In the genomic region with DNA sequence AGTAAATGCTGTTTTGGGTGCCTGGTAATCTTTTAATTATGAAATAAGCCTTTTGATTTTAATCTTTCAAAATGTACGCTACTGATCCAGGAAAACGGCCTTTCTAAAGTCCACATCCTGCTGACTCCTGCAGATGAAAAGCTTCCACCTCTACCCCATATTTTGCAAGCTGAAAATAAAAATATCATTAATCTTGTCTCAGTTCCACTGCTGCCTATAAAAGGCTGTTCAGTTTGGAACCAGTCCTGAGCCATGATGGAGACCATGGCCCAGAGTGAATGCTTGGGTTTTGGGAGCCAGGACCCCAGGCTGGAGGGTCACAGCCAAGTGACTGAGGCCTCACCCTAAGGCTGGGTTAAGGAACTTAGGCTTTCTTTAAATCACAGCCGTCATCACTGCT, we compare ENCODE assay signal across 15 cellular contexts.
DNase-seq lines count a peak whose midpoint lies in the region; ATAC-seq and TF ChIP-seq lines count a peak whose summit lies in the region.
"Had no signal": no experiment of that assay in that cellular context is flagged by ENCODE, and none has a peak within 500 bp of the region (broad histone marks: within the 10 kb centered on the region; RNA-seq: fewer than 3 reads in every experiment).

No MANE protein-coding gene starts in this region.

- H3K4ac ChIP-seq in mesenchymal stem cell (ENCODE audit: low read depth in 1 of 2, low read length in 2 of 2): no peak overlapping the region

- H3K36me3 ChIP-seq in Peyer's patch (peaks cover 0 to 15% (median 0%) of the 10 kb centered on the region in 3 donors), esophagus (ENCODE audit: control insufficient read depth in 2 of 2, insufficient read depth in 2 of 2, low read length in 1 of 2) (peaks cover 0 to 12% of the 10 kb centered on the region in 2 donors), mesenchymal stem cell (ENCODE audit: control insufficient read depth in 1 of 2, insufficient read depth in 2 of 2, low read depth in 1 of 2, low read length in 2 of 2) (peaks cover 12 to 26% of the 10 kb centered on the region in 2 experiments), spleen (peaks cover 0 to 42% (median 11%) of the 10 kb centered on the region in 6 donors), BE2C (peaks cover 16% of the 10 kb centered on the region)

- H3K4me2 ChIP-seq in mesenchymal stem cell (ENCODE audit: low read length, poor library complexity, severe bottlenecking): no peak overlapping the region

- peak overlapping the region in 1 of 2 experiments; percentile 28 for H3K18ac ChIP-seq in mesenchymal stem cell (ENCODE audit: low read depth in 1 of 2, low read length in 2 of 2)

- H3K4me1 ChIP-seq in Peyer's patch: peaks cover 0 to 11% (median 0%) of the 10 kb centered on the region in 4 donors
- H3K4me1 ChIP-seq in esophagus (ENCODE audit: control insufficient read depth in 2 of 2, insufficient read depth in 2 of 2, low read length in 1 of 2): peaks cover 2 to 3% of the 10 kb centered on the region in 2 donors
- peaks cover 19% of the 10 kb centered on the region for H3K4me1 ChIP-seq in mesenchymal stem cell (ENCODE audit: control insufficient read depth, insufficient read depth, low read depth, low read length)
- peaks cover 30 to 82% (median 69%) of the 10 kb centered on the region in 6 donors for H3K4me1 ChIP-seq in spleen
- H3K4me1 ChIP-seq in BE2C: peaks cover 31% of the 10 kb centered on the region

- WGBS in esophagus, 2 donors: 28 to 29% methylated on average over 3 of the region's 3 CpGs
- WGBS in mesenchymal stem cell: 100% methylated on average over 2 of the region's 3 CpGs
- WGBS in spleen, 5 donors: 28 to 61% (median 36%) methylated on average over 3 of the region's 3 CpGs

- intact Hi-C loops in spleen (cut with DNase I; ENCODE audit: low total_unique reads): no loop called here

- H4K91ac ChIP-seq in mesenchymal stem cell (ENCODE audit: low read length): no peak overlapping the region

- H3K27ac ChIP-seq in Peyer's patch (peak overlapping the region in 3 of 4 donors; percentile 25 to 66 (median 32)), esophagus (ENCODE audit: low read depth in 2 of 2, low read length in 1 of 2) (peak overlapping the region; percentile 52 to 75), mesenchymal stem cell (ENCODE audit: low read length, poor library complexity, severe bottlenecking) (no peak overlapping the region), spleen (peak overlapping the region; percentile 17 to 85 (median 80))

- ATAC-seq in GM21423 (IDR thresholded peaks at IDR 0.05; ENCODE audit: unreplicated experiment): no peak
- ATAC-seq: PC-3 had no signal

- H3K4me3 ChIP-seq in Peyer's patch (no peak overlapping the region), esophagus (ENCODE audit: low read depth in 1 of 2, low read length in 2 of 2) (no peak overlapping the region), mesenchymal stem cell (ENCODE audit: insufficient read depth in 1 of 2, low read depth in 1 of 2, low read length in 2 of 2) (peak overlapping the region in 1 of 2 experiments; percentile 75), spleen (peak overlapping the region in 2 of 8 donors; percentile 2 to 17), BE2C (ENCODE audit: low read depth, low read length) (no peak overlapping the region; the same call in 1 of the 2 replicates)

- H3K4me1 Mint-ChIP-seq in progenitor cell of endocrine pancreas (ENCODE audit: low read depth): peaks cover 12% of the 10 kb centered on the region

- no peaks in the 10 kb centered on the region for H3K9me3 Mint-ChIP-seq in progenitor cell of endocrine pancreas (ENCODE audit: low read depth)
- H3K9me3 Mint-ChIP-seq: activated CD4-positive, alpha-beta T cell treated with anti-CD3 and anti-CD28 coated beads, Interleukin-2, amount 10 ng/mL, durations not matched to agents 7 days and 5 days; activated T-helper 1 cell treated with anti-CD3 and anti-CD28 coated beads, Interleukin-12 subunit alpha, Interleukin-12 subunit beta, Interleukin-2, Interleukin-4 antibody, amounts not matched to agents 30 ng/mL and 10 ng/mL and 1 ng/mL, durations not matched to agents 14 hours and 24 hours and 36 hours; natural killer cell had no signal

- H3K27me3 Mint-ChIP-seq in progenitor cell of endocrine pancreas: no peaks in the 10 kb centered on the region
- H3K27me3 Mint-ChIP-seq: activated CD4-positive, alpha-beta T cell treated with anti-CD3 and anti-CD28 coated beads, Interleukin-2, amount 10 ng/mL, durations not matched to agents 7 days and 5 days had no signal

- H2BK5ac ChIP-seq in mesenchymal stem cell (ENCODE audit: low read depth, low read length, poor library complexity, severe bottlenecking): no peak overlapping the region

- H2BK15ac ChIP-seq in mesenchymal stem cell (ENCODE audit: low read depth, poor library complexity, severe bottlenecking): no peak overlapping the region

- TF ChIP-seq POLR2A in Peyer's patch (IDR thresholded peaks at IDR 0.05) (no peak), spleen (IDR thresholded peaks at IDR 0.05) (no peak)

- H3K79me1 ChIP-seq in mesenchymal stem cell (replicated peaks; ENCODE audit: low read length, poor library complexity, severe bottlenecking): peaks cover 34% of the 10 kb centered on the region

- peak overlapping the region; percentile 9 for H2AK5ac ChIP-seq in mesenchymal stem cell (ENCODE audit: low read length, severe bottlenecking)

- peak overlapping the region; percentile 85 for H3K9ac ChIP-seq in mesenchymal stem cell (ENCODE audit: low read length)

- H3K36me3 Mint-ChIP-seq in progenitor cell of endocrine pancreas (ENCODE audit: insufficient read depth): peaks cover 18% of the 10 kb centered on the region
- H3K36me3 Mint-ChIP-seq: natural killer cell had no signal

- H3K14ac ChIP-seq in mesenchymal stem cell (ENCODE audit: low read length in 2 of 2): no peak overlapping the region

- H3K27ac Mint-ChIP-seq in progenitor cell of endocrine pancreas: no peak overlapping the region
- H3K27ac Mint-ChIP-seq: activated CD4-positive, alpha-beta T cell treated with anti-CD3 and anti-CD28 coated beads, Interleukin-2, amount 10 ng/mL, durations not matched to agents 7 days and 5 days; activated T-helper 1 cell treated with anti-CD3 and anti-CD28 coated beads, Interleukin-12 subunit alpha, Interleukin-12 subunit beta, Interleukin-2, Interleukin-4 antibody, amounts not matched to agents 30 ng/mL and 10 ng/mL and 1 ng/mL, durations not matched to agents 14 hours and 24 hours and 36 hours; natural killer cell had no signal

- DNase-seq in Peyer's patch (no peak), mesenchymal stem cell (no peak), spleen (no peak), NCI-H2081 (lab: John Stamatoyannopoulos, UW) (no peak), progenitor cell of endocrine pancreas (ENCODE audit: low spot score, unreplicated experiment) (no peak), BE2C (no peak)
- DNase-seq: activated CD4-positive, alpha-beta T cell treated with anti-CD3 and anti-CD28 coated beads, Interleukin-2, amount 10 ng/mL, durations not matched to agents 7 days and 5 days; natural killer cell; NCI-H1417; NCI-H446; PC-3; stimulated activated CD4-positive, alpha-beta T cell treated with anti-CD3 and anti-CD28 coated beads, Interleukin-15, amount 100 ng/mL, for 24 hours had no signal

- H4K8ac ChIP-seq in mesenchymal stem cell (ENCODE audit: low read length): no peak overlapping the region

- H2BK120ac ChIP-seq in mesenchymal stem cell (ENCODE audit: low read depth, low read length): no peak overlapping the region

- no peak overlapping the region for H3K23ac ChIP-seq in mesenchymal stem cell (ENCODE audit: low read length in 2 of 2)

- no peaks in the 10 kb centered on the region for H3K9me3 ChIP-seq in Peyer's patch
- no peaks in the 10 kb centered on the region for H3K9me3 ChIP-seq in esophagus (ENCODE audit: control insufficient read depth in 2 of 2, insufficient read depth in 1 of 2, low read depth in 1 of 2, low read length in 1 of 2)
- no peaks in the 10 kb centered on the region for H3K9me3 ChIP-seq in mesenchymal stem cell (ENCODE audit: control insufficient read depth, low read length)
- no peaks in the 10 kb centered on the region for H3K9me3 ChIP-seq in spleen
- H3K9me3 ChIP-seq in BE2C: no peaks in the 10 kb centered on the region

- no peak overlapping the region for H2BK12ac ChIP-seq in mesenchymal stem cell (ENCODE audit: low read length in 2 of 2)

- no peak for TF ChIP-seq CTCF in Peyer's patch (IDR thresholded peaks at IDR 0.05)
- no peak for TF ChIP-seq CTCF in spleen (IDR thresholded peaks at IDR 0.05 in 8 of 11, conservative IDR thresholded peaks at IDR 0.05 in 3 of 11)
- no peak for TF ChIP-seq CTCF in progenitor cell of endocrine pancreas (IDR thresholded peaks at IDR 0.05; ENCODE audit: unreplicated experiment)
- no peak for TF ChIP-seq CTCF in BE2C (IDR thresholded peaks at IDR 0.05; ENCODE audit: low read depth, low read length)

- H3K27me3 ChIP-seq in Peyer's patch: no peaks in the 10 kb centered on the region
- H3K27me3 ChIP-seq in esophagus (ENCODE audit: control insufficient read depth in 1 of 2, insufficient read depth in 2 of 2, low read length in 2 of 2): no peaks in the 10 kb centered on the region
- H3K27me3 ChIP-seq in mesenchymal stem cell (ENCODE audit: control insufficient read depth in 1 of 2, insufficient read depth in 1 of 2, low read length in 2 of 2): no peaks in the 10 kb centered on the region
- no peaks in the 10 kb centered on the region for H3K27me3 ChIP-seq in spleen (replicated peaks in 1 of 7)
- no peaks in the 10 kb centered on the region for H3K27me3 ChIP-seq in BE2C

- no peak overlapping the region for H3K4me3 Mint-ChIP-seq in progenitor cell of endocrine pancreas (ENCODE audit: low read depth)
- H3K4me3 Mint-ChIP-seq: activated CD4-positive, alpha-beta T cell treated with anti-CD3 and anti-CD28 coated beads, Interleukin-2, amount 10 ng/mL, durations not matched to agents 7 days and 5 days; activated T-helper 1 cell treated with anti-CD3 and anti-CD28 coated beads, Interleukin-12 subunit alpha, Interleukin-12 subunit beta, Interleukin-2, Interleukin-4 antibody, amounts not matched to agents 30 ng/mL and 10 ng/mL and 1 ng/mL, durations not matched to agents 14 hours and 24 hours and 36 hours; natural killer cell had no signal

- H2AFZ ChIP-seq in mesenchymal stem cell (ENCODE audit: low read depth, low read length): no peak overlapping the region
